10 cellular contexts compared by ENCODE assay signal in genomic region chr1:231844986-231845502, GRCh38.
DNase-seq lines count a peak whose midpoint lies in the region; ATAC-seq and TF ChIP-seq lines count a peak whose summit lies in the region.
"Had no signal": no experiment of that assay in that cellular context is flagged by ENCODE, and none has a peak within 500 bp of the region (broad histone marks: within the 10 kb centered on the region; RNA-seq: fewer than 3 reads in every experiment).

No MANE protein-coding gene starts in this region.

- no peaks in the 10 kb centered on the region for H3K27me3 Mint-ChIP-seq in neural crest cell (ENCODE audit: low read depth)

- H3K4me1 Mint-ChIP-seq in neural crest cell: no peaks in the 10 kb centered on the region

- H3K36me3 ChIP-seq in esophagus muscularis mucosa: no peaks in the 10 kb centered on the region
- H3K36me3 ChIP-seq: lower lobe of right lung had no signal

- H3K4me3 ChIP-seq in esophagus muscularis mucosa: no peak overlapping the region
- H3K4me3 ChIP-seq: lower lobe of right lung had no signal

- no peaks in the 10 kb centered on the region for H3K9me3 Mint-ChIP-seq in neural crest cell
- H3K9me3 Mint-ChIP-seq: effector memory CD8-positive, alpha-beta T cell had no signal

- TF ChIP-seq EP300 in esophagus muscularis mucosa (IDR thresholded peaks at IDR 0.05): no peak

- H3K27me3 ChIP-seq in esophagus muscularis mucosa: no peaks in the 10 kb centered on the region

- H3K27ac Mint-ChIP-seq in neural crest cell (ENCODE audit: unreplicated experiment): peak overlapping the region; percentile 53

- TF ChIP-seq POLR2A in esophagus muscularis mucosa (IDR thresholded peaks at IDR 0.05; ENCODE audit: low read depth): no peak

- no peaks in the 10 kb centered on the region for H3K36me3 Mint-ChIP-seq in neural crest cell (ENCODE audit: low read depth)

- no peak overlapping the region for H3K27ac ChIP-seq in esophagus muscularis mucosa (replicated peaks in 1 of 4)
- H3K27ac ChIP-seq: lower lobe of right lung had no signal

- H3K4me1 ChIP-seq in esophagus muscularis mucosa: peaks cover 9 to 13% (median 11%) of the 10 kb centered on the region in 4 donors

- peak; percentile 60 for ATAC-seq in GM18508 (IDR thresholded peaks at IDR 0.05; ENCODE audit: insufficient read depth, unreplicated experiment)
- ATAC-seq in HG03460 (IDR thresholded peaks at IDR 0.05; ENCODE audit: unreplicated experiment): peak; percentile 66
- ATAC-seq: effector memory CD8-positive, alpha-beta T cell had no signal

- TF ChIP-seq CTCF in neural crest cell (conservative IDR thresholded peaks at IDR 0.05) (peak; percentile 28), esophagus muscularis mucosa (IDR thresholded peaks at IDR 0.05) (no peak)

- intact Hi-C loops in esophagus muscularis mucosa (cut with DNase I): no loop called here

- H3K9me3 ChIP-seq in esophagus muscularis mucosa: no peaks in the 10 kb centered on the region
- H3K9me3 ChIP-seq: lower lobe of right lung had no signal

- WGBS in esophagus muscularis mucosa: 42% methylated on average over 7 of the region's 7 CpGs

- no peak overlapping the region for H3K4me3 Mint-ChIP-seq in neural crest cell
- H3K4me3 Mint-ChIP-seq: effector memory CD8-positive, alpha-beta T cell had no signal

- DNase-seq in astrocyte of the hippocampus (ENCODE audit: low read depth, low spot score): peak; percentile 66
- no peak for DNase-seq in neural crest cell (ENCODE audit: low read depth, low spot score)
- DNase-seq in islet precursor cell: no peak
- DNase-seq in effector CD8-positive, alpha-beta T cell (lab: John Stamatoyannopoulos, UW): no peak
- DNase-seq in esophagus muscularis mucosa (ENCODE audit: extremely low spot score): no peak
- DNase-seq: effector memory CD8-positive, alpha-beta T cell; lower lobe of right lung; NCI-H1092 had no signal
